Comparison of ENCODE assay signal across 27 cellular contexts in the genomic region with DNA sequence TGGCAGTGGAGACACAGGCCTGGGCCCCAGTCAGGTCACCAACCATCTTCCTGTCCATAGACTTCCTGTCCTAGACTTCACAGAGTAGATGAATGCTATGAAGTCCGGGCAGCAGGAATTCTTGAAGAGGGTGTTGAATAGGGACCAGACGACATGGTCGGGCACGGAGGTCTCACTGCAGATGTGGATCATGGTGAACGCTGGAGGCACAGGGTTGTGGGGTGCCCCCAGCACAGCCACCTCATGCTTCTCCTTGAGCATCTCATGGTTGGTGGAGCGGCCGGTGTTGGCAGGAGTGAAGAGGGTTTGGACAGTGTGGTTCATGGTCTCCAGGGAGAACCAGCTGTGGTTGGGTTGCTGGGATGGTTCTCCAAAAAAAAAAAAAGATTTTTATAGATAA. TPM values are rescaled to one million over a fixed set of nuclear protein-coding genes. Genes with fewer than 3 reads are reported as not detected.
A peak's percentile ranks its signal among the peaks of the same experiment; 100 is the strongest.
DNase-seq lines count a peak whose midpoint lies in the region; ATAC-seq, FAIRE-seq and TF ChIP-seq lines count a peak whose summit lies in the region.
"Had no signal": no experiment of that assay in that cellular context is flagged by ENCODE, and none has a peak within 500 bp of the region (broad histone marks: within the 10 kb centered on the region; RNA-seq: fewer than 3 reads in every experiment).

No MANE protein-coding gene starts in this region.

- no peak for FAIRE-seq in H1 (lab: Jason Lieb, UNC)
- FAIRE-seq: A204.1, GM12878, GM12892, GM18507 had no signal

- CTCF ChIA-PET in H1 (lab: Charles Lee; ENCODE audit: partially characterized antibody), result no interaction called here

- H4K91ac ChIP-seq in H1 (replicated peaks; ENCODE audit: insufficient read length, low read length), result no peak overlapping the region
- H4K91ac ChIP-seq in neuronal stem cell (ENCODE audit: low read depth, low read length, poor library complexity), result peak overlapping the region; percentile 72

- H3K4me1 ChIP-seq in H1 (replicated peaks in 1 of 4; ENCODE audit: control insufficient read depth in 3 of 4, insufficient read depth in 4 of 4, low read length in 3 of 4) (no peaks in the 10 kb centered on the region), neuronal stem cell (ENCODE audit: control insufficient read depth in 2 of 2, insufficient read depth in 1 of 2, low read depth in 1 of 2, low read length in 2 of 2) (no peaks in the 10 kb centered on the region)
- H3K4me1 ChIP-seq: BE2C had no signal

- TF ChIP-seq POLR2A in H1 (IDR thresholded peaks at IDR 0.05; ENCODE audit: control extremely low read depth in 1 of 2, low read depth in 2 of 2, low read length in 2 of 2), result no peak

- no peak overlapping the region for H2BK120ac ChIP-seq in H1 (replicated peaks; ENCODE audit: low read depth, low read length)
- H2BK120ac ChIP-seq in neuronal stem cell (ENCODE audit: low read depth, low read length), result no peak overlapping the region

- H4K8ac ChIP-seq in H1 (ENCODE audit: extremely low read depth, insufficient read depth, low read length) (peak overlapping the region; percentile 46; the same call in 1 of the 2 replicates), neuronal stem cell (ENCODE audit: low read depth, low read length) (no peak overlapping the region)

- peak overlapping the region; percentile 59 for H3K27ac Mint-ChIP-seq in stimulated activated naive CD8-positive, alpha-beta T cell treated with anti-CD3 and anti-CD28 coated beads, Interleukin-15, Interleukin-2, amounts not matched to agents 100 ng/mL and 50 ng/mL, for 24 hours
- no peak overlapping the region for H3K27ac Mint-ChIP-seq in stimulated activated naive CD8-positive, alpha-beta T cell treated with anti-CD3 and anti-CD28 coated beads, Interleukin-15, amount 100 ng/mL, for 72 hours
- H3K27ac Mint-ChIP-seq: CD4-positive, alpha-beta T cell had no signal

- H3K9ac ChIP-seq in H1 (replicated peaks in 1 of 4; ENCODE audit: extremely low read depth in 1 of 4, low read depth in 3 of 4, low read length in 3 of 4) (no peak overlapping the region), neuronal stem cell (ENCODE audit: low read depth, low read length, poor library complexity) (no peak overlapping the region)
- H3K9ac ChIP-seq: BLaER1 had no signal

- no peak overlapping the region for H2BK20ac ChIP-seq in H1 (ENCODE audit: low read length)

- H3K23ac ChIP-seq in H1 (ENCODE audit: insufficient read length), result no peak overlapping the region
- H3K23ac ChIP-seq in neuronal stem cell (ENCODE audit: low read depth, low read length, poor library complexity), result peak overlapping the region; percentile 89

- no peak overlapping the region for H3K27ac ChIP-seq in H1 (ENCODE audit: low read depth, low read length)
- no peak overlapping the region for H3K27ac ChIP-seq in neuronal stem cell (replicated peaks; ENCODE audit: low read length)
- H3K27ac ChIP-seq: 22Rv1, BLaER1 had no signal

- H3K18ac ChIP-seq in H1 (ENCODE audit: extremely low read depth, low read length), result no peak overlapping the region
- H3K18ac ChIP-seq in neuronal stem cell (ENCODE audit: low read length), result no peak overlapping the region

- no peak overlapping the region for H2AFZ ChIP-seq in H1 (ENCODE audit: low read length)
- H2AFZ ChIP-seq in neuronal stem cell (ENCODE audit: low read length), result no peak overlapping the region

- H4K20me1 ChIP-seq in H1 (replicated peaks in 1 of 2; ENCODE audit: control insufficient read depth in 1 of 2, insufficient read depth in 2 of 2, low read length in 2 of 2), result no peaks in the 10 kb centered on the region
- H4K20me1 ChIP-seq: BLaER1 had no signal

- no peak for TF ChIP-seq EP300 in H1 (IDR thresholded peaks at IDR 0.05; ENCODE audit: borderline replicate concordance in 1 of 2, low read depth in 2 of 2, low read length in 2 of 2)

- no peaks in the 10 kb centered on the region for H3K79me2 ChIP-seq in H1 (ENCODE audit: control insufficient read depth in 1 of 2, insufficient read depth in 2 of 2, low read length in 2 of 2)

- H4K5ac ChIP-seq in H1 (ENCODE audit: insufficient read length, low read depth, low read length), result no peak overlapping the region

- WGBS in H1 (ENCODE audit: extremely low coverage in 1 of 2, insufficient coverage in 1 of 2, insufficient read length in 1 of 2, insufficient replicate concordance in 2 of 2, low coverage in 1 of 2, low lambda C conversion rate in 2 of 2, missing lambda C conversion rate in 1 of 2), 2 experiments, result 82% methylated on average over 7 of the region's 7 CpGs; no CpG with 5 or more reads in 1 of the 2 experiments
- no CpG with 5 or more reads among the region's 7 CpGs for WGBS in neuronal stem cell (ENCODE audit: extremely low coverage in 2 of 2, insufficient read length in 2 of 2, insufficient replicate concordance in 1 of 2), 2 donors

- H3K23me2 ChIP-seq in H1 (ENCODE audit: low read depth, low read length), result no peaks in the 10 kb centered on the region

- no peak for DNase-seq in stimulated activated naive CD8-positive, alpha-beta T cell treated with anti-CD3 and anti-CD28 coated beads, Interleukin-15, amount 100 ng/mL, for 72 hours
- DNase-seq in H1 (ENCODE audit: low read depth in 1 of 2, low spot score in 2 of 2), result no peak
- DNase-seq in neuronal stem cell (ENCODE audit: low spot score), result no peak
- DNase-seq in NCI-H774 (lab: John Stamatoyannopoulos, UW), result no peak
- DNase-seq in SW 1271 (lab: John Stamatoyannopoulos, UW), result no peak
- no peak for DNase-seq in stimulated activated CD4-positive, alpha-beta T cell treated with anti-CD3 and anti-CD28 coated beads, Interleukin-2, amount 100 ng/mL, for 24 hours
- DNase-seq: ACHN; BE2C; C1 segment of cervical spinal cord; CD4-positive, alpha-beta T cell; CD8-positive, alpha-beta memory T cell; COR-L47; DMS 273 treated with DMSO at 0.1 percent for 48 hours; DMS153; DMS53; DMS79; DND-41; EL; GDM1 had no signal

- TF ChIP-seq CTCF in H1 (IDR thresholded peaks at IDR 0.05; ENCODE audit: control extremely low read depth in 1 of 3, insufficient read depth in 1 of 3, low read depth in 1 of 3, low read length in 3 of 3), result no peak

- peaks cover 12% of the 10 kb centered on the region for H3K4me1 Mint-ChIP-seq in stimulated activated naive CD8-positive, alpha-beta T cell treated with anti-CD3 and anti-CD28 coated beads, Interleukin-15, Interleukin-2, amounts not matched to agents 100 ng/mL and 50 ng/mL, for 24 hours (ENCODE audit: low read depth)
- H3K4me1 Mint-ChIP-seq in stimulated activated naive CD8-positive, alpha-beta T cell treated with anti-CD3 and anti-CD28 coated beads, Interleukin-15, amount 100 ng/mL, for 72 hours, result peaks cover 14% of the 10 kb centered on the region

- H2AK5ac ChIP-seq in H1 (ENCODE audit: low read depth, low read length) (no peak overlapping the region), neuronal stem cell (ENCODE audit: low read depth, low read length) (no peak overlapping the region)

- POLR2A ChIA-PET in H1 (lab: Charles Lee; ENCODE audit: partially characterized antibody), result interaction anchor here (1.0 kb wide), 1 partner anchor 9 kb away, joined by 3 read pairs; no protein-coding TSS in a partner anchor

- no peak overlapping the region for H3K4me3 ChIP-seq in H1 (ENCODE audit: extremely low read depth in 1 of 4, insufficient read depth in 2 of 4, low read depth in 3 of 4, low read length in 4 of 4)
- H3K4me3 ChIP-seq in neuronal stem cell (ENCODE audit: low read length in 2 of 2), result peak overlapping the region in 1 of 2 donors; percentile 14
- H3K4me3 ChIP-seq: BLaER1, GM12878 had no signal

- H3K4me3 Mint-ChIP-seq in stimulated activated naive CD8-positive, alpha-beta T cell treated with anti-CD3 and anti-CD28 coated beads, Interleukin-15, Interleukin-2, amounts not matched to agents 100 ng/mL and 50 ng/mL, for 24 hours, result no peak overlapping the region
- no peak overlapping the region for H3K4me3 Mint-ChIP-seq in stimulated activated naive CD8-positive, alpha-beta T cell treated with anti-CD3 and anti-CD28 coated beads, Interleukin-15, amount 100 ng/mL, for 72 hours
- H3K4me3 Mint-ChIP-seq: CD14-positive monocyte; CD4-positive, alpha-beta T cell; CD8-positive, alpha-beta memory T cell had no signal

- no peak overlapping the region for H3K56ac ChIP-seq in H1 (replicated peaks; ENCODE audit: insufficient read length, low read depth, low read length)

- no peak overlapping the region for H2BK12ac ChIP-seq in H1 (ENCODE audit: low read depth, low read length)
- peak overlapping the region; percentile 63 for H2BK12ac ChIP-seq in neuronal stem cell (ENCODE audit: low read length)

- no peak overlapping the region for H3K4ac ChIP-seq in H1 (replicated peaks; ENCODE audit: insufficient read length, low read depth, low read length)
- no peak overlapping the region for H3K4ac ChIP-seq in neuronal stem cell (ENCODE audit: low read length)

- H3K27me3 Mint-ChIP-seq in stimulated activated naive CD8-positive, alpha-beta T cell treated with anti-CD3 and anti-CD28 coated beads, Interleukin-15, Interleukin-2, amounts not matched to agents 100 ng/mL and 50 ng/mL, for 24 hours, result no peaks in the 10 kb centered on the region
- H3K27me3 Mint-ChIP-seq in stimulated activated naive CD8-positive, alpha-beta T cell treated with anti-CD3 and anti-CD28 coated beads, Interleukin-15, amount 100 ng/mL, for 72 hours, result no peaks in the 10 kb centered on the region
- H3K27me3 Mint-ChIP-seq: CD4-positive, alpha-beta T cell; CD8-positive, alpha-beta memory T cell had no signal

- H3K9me3 Mint-ChIP-seq in stimulated activated naive CD8-positive, alpha-beta T cell treated with anti-CD3 and anti-CD28 coated beads, Interleukin-15, Interleukin-2, amounts not matched to agents 100 ng/mL and 50 ng/mL, for 24 hours, result peaks cover 9% of the 10 kb centered on the region
- peaks cover 10 to 16% of the 10 kb centered on the region in 2 donors for H3K9me3 Mint-ChIP-seq in stimulated activated naive CD8-positive, alpha-beta T cell treated with anti-CD3 and anti-CD28 coated beads, Interleukin-15, amount 100 ng/mL, for 72 hours
- H3K9me3 Mint-ChIP-seq: CD8-positive, alpha-beta memory T cell had no signal

- ATAC-seq in stimulated activated naive CD8-positive, alpha-beta T cell treated with anti-CD3 and anti-CD28 coated beads, Interleukin-15, amount 100 ng/mL, for 72 hours, result no peak
- ATAC-seq: GM12878 had no signal

- H3K4me2 ChIP-seq in H1 (ENCODE audit: insufficient read depth in 1 of 2, low read depth in 2 of 2, low read length in 2 of 2) (no peak overlapping the region), neuronal stem cell (ENCODE audit: insufficient read depth, low read length, poor library complexity, severe bottlenecking) (no peak overlapping the region)
- H3K4me2 ChIP-seq: BLaER1 had no signal

- TF ChIP-seq RAD21 in H1 (IDR thresholded peaks at IDR 0.05 in 1 of 2, conservative IDR thresholded peaks at IDR 0.05 in 1 of 2; ENCODE audit: low read depth in 2 of 2, low read length in 2 of 2), result no peak

- H3K27me3 ChIP-seq in H1 (replicated peaks in 1 of 4; ENCODE audit: control insufficient read depth in 3 of 4, extremely low read depth in 1 of 4, insufficient read depth in 3 of 4, low read length in 3 of 4) (no peaks in the 10 kb centered on the region), neuronal stem cell (ENCODE audit: control insufficient read depth in 3 of 3, insufficient read depth in 3 of 3, low read depth in 1 of 3, low read length in 3 of 3) (no peaks in the 10 kb centered on the region)
- H3K27me3 ChIP-seq: BE2C, BLaER1 had no signal

- H3K36me3 ChIP-seq in H1 (ENCODE audit: control insufficient read depth in 2 of 4, insufficient read depth in 4 of 4, low read length in 3 of 4), result no peaks in the 10 kb centered on the region
- H3K36me3 ChIP-seq in neuronal stem cell (replicated peaks in 1 of 2; ENCODE audit: control insufficient read depth in 2 of 2, insufficient read depth in 2 of 2, low read length in 2 of 2), result peaks cover 0 to 4% of the 10 kb centered on the region in 2 donors
- H3K36me3 ChIP-seq: BE2C, BLaER1 had no signal

- H3K9me3 ChIP-seq in H1 (ENCODE audit: insufficient read depth in 2 of 2, low read depth in 1 of 2, low read length in 1 of 2) (no peaks in the 10 kb centered on the region), neuronal stem cell (replicated peaks in 1 of 2; ENCODE audit: control insufficient read depth in 2 of 2, insufficient read depth in 1 of 2, low read depth in 1 of 2, low read length in 2 of 2) (peaks cover 0 to 5% of the 10 kb centered on the region in 2 donors)
- H3K9me3 ChIP-seq: BE2C had no signal

- H3K79me1 ChIP-seq in H1 (ENCODE audit: low read depth, low read length) (no peaks in the 10 kb centered on the region), neuronal stem cell (ENCODE audit: low read depth, low read length) (no peaks in the 10 kb centered on the region)

- H3K14ac ChIP-seq in H1 (ENCODE audit: insufficient read length) (no peak overlapping the region), neuronal stem cell (ENCODE audit: low read length) (no peak overlapping the region)

- H2BK5ac ChIP-seq in H1 (ENCODE audit: low read depth, low read length) (no peak overlapping the region), neuronal stem cell (ENCODE audit: low read length) (no peak overlapping the region)

- H2BK15ac ChIP-seq in H1 (ENCODE audit: low read length) (no peak overlapping the region), neuronal stem cell (ENCODE audit: low read length) (no peak overlapping the region)

- peaks cover 44% of the 10 kb centered on the region for H3K36me3 Mint-ChIP-seq in stimulated activated naive CD8-positive, alpha-beta T cell treated with anti-CD3 and anti-CD28 coated beads, Interleukin-15, Interleukin-2, amounts not matched to agents 100 ng/mL and 50 ng/mL, for 24 hours (ENCODE audit: low read depth)
- H3K36me3 Mint-ChIP-seq: CD14-positive monocyte had no signal

RNA-seq across cellular contexts. Expression of gene AMIGO2, which starts 55.8 kb away (rescaled TPM):
- total RNA-seq in H1 (2021; fragmentation: NEBNext Ultra II Directional; extraction: Animal tissue kit (Norgen Biotek cat#: 25700)), result 3.3 TPM in 2 replicates
- polyA plus RNA-seq in H1 (2011; rRNA removed), result 0.78 and 1.7 TPM in 2 replicates
- 1.1 TPM for polyA plus RNA-seq in H1 (2011; cell fraction: cytosol; rRNA removed)
- 1.00 TPM for polyA plus RNA-seq in H1 (2011; cell fraction: nucleus; rRNA removed)
- 1.9 to 4.3 TPM (median 2.7 TPM) in 4 replicates for polyA plus RNA-seq in H1 (2012, experiment 1 of 2)
- 0.87 TPM for polyA plus RNA-seq in H1 (2012, experiment 2 of 2)
- 4.4 TPM for polyA plus RNA-seq in H1 (2013, experiment 1 of 2)
- polyA plus RNA-seq in H1 (2013, experiment 2 of 2), result 5.3 TPM
- polyA minus RNA-seq in H1 (2011; rRNA and poly(A)+ RNA removed), result 2.2 and 3.1 TPM in 2 replicates
- polyA minus RNA-seq in H1 (2011; cell fraction: cytosol; rRNA and poly(A)+ RNA removed), result 0.59 TPM
- 2.2 TPM for polyA minus RNA-seq in H1 (2011; cell fraction: nucleus; rRNA and poly(A)+ RNA removed)
- 2.4 TPM for polyA plus RNA-seq in neuronal stem cell (2013, experiment 1 of 2)
- polyA plus RNA-seq in neuronal stem cell (2013, experiment 2 of 2), result 2.3 TPM

RNA-seq across cellular contexts. Expression of gene PCED1B, which starts 56.2 kb away (rescaled TPM):
- 4.7 and 4.9 TPM in 2 replicates for total RNA-seq in H1 (2021; fragmentation: NEBNext Ultra II Directional; extraction: Animal tissue kit (Norgen Biotek cat#: 25700))
- polyA plus RNA-seq in H1 (2011; rRNA removed), result 5.4 and 6.2 TPM in 2 replicates
- 4.6 TPM for polyA plus RNA-seq in H1 (2011; cell fraction: cytosol; rRNA removed)
- 7.3 TPM for polyA plus RNA-seq in H1 (2011; cell fraction: nucleus; rRNA removed)
- 6.9 to 7.6 TPM (median 7.4 TPM) in 4 replicates for polyA plus RNA-seq in H1 (2012, experiment 1 of 2)
- 6.0 TPM for polyA plus RNA-seq in H1 (2012, experiment 2 of 2)
- 8.0 TPM for polyA plus RNA-seq in H1 (2013, experiment 1 of 2)
- polyA plus RNA-seq in H1 (2013, experiment 2 of 2), result 7.5 TPM
- polyA minus RNA-seq in H1 (2011; rRNA and poly(A)+ RNA removed), result 1.6 and 3.1 TPM in 2 replicates
- polyA minus RNA-seq in H1 (2011; cell fraction: cytosol; rRNA and poly(A)+ RNA removed), result 2.6 TPM
- 1.3 TPM for polyA minus RNA-seq in H1 (2011; cell fraction: nucleus; rRNA and poly(A)+ RNA removed)
- polyA plus RNA-seq in neuronal stem cell (2013, experiment 1 of 2), result 0.54 TPM
- 0.65 TPM for polyA plus RNA-seq in neuronal stem cell (2013, experiment 2 of 2)
